In genomic region chr10:130146042-130146441, GRCh38 we compare ENCODE assay signal across 27 cellular contexts. TPM values are rescaled to one million over a fixed set of nuclear protein-coding genes. Genes with fewer than 3 reads are reported as not detected.
DNase-seq lines count a peak whose midpoint lies in the region; ATAC-seq and TF ChIP-seq lines count a peak whose summit lies in the region.
"Had no signal": no experiment of that assay in that cellular context is flagged by ENCODE, and none has a peak within 500 bp of the region (broad histone marks: within the 10 kb centered on the region; RNA-seq: fewer than 3 reads in every experiment).

No MANE protein-coding gene starts in this region.

- H3K9me3 Mint-ChIP-seq in activated T-cell treated with anti-CD3 and anti-CD28 coated beads, Interleukin-2, amount 50 U/mL, for 72 hours = no peaks in the 10 kb centered on the region
- H3K9me3 Mint-ChIP-seq in IgD-negative memory B cell = no peaks in the 10 kb centered on the region
- H3K9me3 Mint-ChIP-seq in activated T-helper 1 cell treated with anti-CD3 and anti-CD28 coated beads, Interleukin-12 subunit alpha, Interleukin-12 subunit beta, Interleukin-2, Interleukin-4 antibody, amounts not matched to agents 30 ng/mL and 10 ng/mL and 1 ng/mL, durations not matched to agents 14 hours and 24 hours and 36 hours = no peaks in the 10 kb centered on the region
- peaks cover 7% of the 10 kb centered on the region for H3K9me3 Mint-ChIP-seq in nephron progenitor cell
- H3K9me3 Mint-ChIP-seq: CD8-positive, alpha-beta memory T cell; immature natural killer cell; neural crest cell had no signal

- intact Hi-C loops in activated T-helper 1 cell treated with anti-CD3 and anti-CD28 coated beads, Interleukin-12 subunit alpha, Interleukin-12 subunit beta, Interleukin-2, Interleukin-4 antibody, amounts not matched to agents 30 ng/mL and 10 ng/mL and 1 ng/mL, durations not matched to agents 14 hours and 24 hours and 36 hours (cut with micrococcal nuclease) = no loop called here

- H3K27me3 Mint-ChIP-seq in activated T-cell treated with anti-CD3 and anti-CD28 coated beads, Interleukin-2, amount 50 U/mL, for 72 hours (ENCODE audit: low read depth) = no peaks in the 10 kb centered on the region
- H3K27me3 Mint-ChIP-seq in IgD-negative memory B cell (no peaks in the 10 kb centered on the region), nephron progenitor cell (ENCODE audit: low read depth, poor library complexity) (no peaks in the 10 kb centered on the region)
- no peaks in the 10 kb centered on the region for H3K27me3 Mint-ChIP-seq in activated T-helper 1 cell treated with anti-CD3 and anti-CD28 coated beads, Interleukin-12 subunit alpha, Interleukin-12 subunit beta, Interleukin-2, Interleukin-4 antibody, amounts not matched to agents 30 ng/mL and 10 ng/mL and 1 ng/mL, durations not matched to agents 14 hours and 24 hours and 36 hours (ENCODE audit: insufficient read depth)
- H3K27me3 Mint-ChIP-seq: CD8-positive, alpha-beta memory T cell had no signal

- peaks cover 19% of the 10 kb centered on the region for H3K4me1 Mint-ChIP-seq in activated T-cell treated with anti-CD3 and anti-CD28 coated beads, Interleukin-2, amount 50 U/mL, for 72 hours (ENCODE audit: low read depth)
- peaks cover 28 to 41% (median 37%) of the 10 kb centered on the region in 3 donors for H3K4me1 Mint-ChIP-seq in IgD-negative memory B cell
- peaks cover 35% of the 10 kb centered on the region for H3K4me1 Mint-ChIP-seq in activated T-helper 1 cell treated with anti-CD3 and anti-CD28 coated beads, Interleukin-12 subunit alpha, Interleukin-12 subunit beta, Interleukin-2, Interleukin-4 antibody, amounts not matched to agents 30 ng/mL and 10 ng/mL and 1 ng/mL, durations not matched to agents 14 hours and 24 hours and 36 hours (ENCODE audit: low read depth)
- peaks cover 16% of the 10 kb centered on the region for H3K4me1 Mint-ChIP-seq in nephron progenitor cell

- H3K27ac Mint-ChIP-seq in activated T-cell treated with anti-CD3 and anti-CD28 coated beads, Interleukin-2, amount 50 U/mL, for 72 hours = peak overlapping the region; percentile 24
- no peak overlapping the region for H3K27ac Mint-ChIP-seq in IgD-negative memory B cell
- peak overlapping the region; percentile 21 for H3K27ac Mint-ChIP-seq in activated T-helper 1 cell treated with anti-CD3 and anti-CD28 coated beads, Interleukin-12 subunit alpha, Interleukin-12 subunit beta, Interleukin-2, Interleukin-4 antibody, amounts not matched to agents 30 ng/mL and 10 ng/mL and 1 ng/mL, durations not matched to agents 14 hours and 24 hours and 36 hours
- peak overlapping the region; percentile 55 for H3K27ac Mint-ChIP-seq in nephron progenitor cell
- H3K27ac Mint-ChIP-seq: immature natural killer cell had no signal

- no peak for TF ChIP-seq CTCF in nephron progenitor cell (IDR thresholded peaks at IDR 0.05)

- no peak for ATAC-seq in activated T-cell treated with anti-CD3 and anti-CD28 coated beads, Interleukin-2, amount 50 U/mL, for 72 hours (replicated peaks in 1 of 2)
- ATAC-seq in GM18909 (IDR thresholded peaks at IDR 0.05; ENCODE audit: poor library complexity, unreplicated experiment) (no peak), HG03439 (IDR thresholded peaks at IDR 0.05; ENCODE audit: unreplicated experiment) (no peak)
- ATAC-seq: left colon, pancreas had no signal

- H3K4me3 Mint-ChIP-seq in activated T-cell treated with anti-CD3 and anti-CD28 coated beads, Interleukin-2, amount 50 U/mL, for 72 hours = no peak overlapping the region
- H3K4me3 Mint-ChIP-seq in IgD-negative memory B cell (peak overlapping the region in 3 of 4 donors; percentile 45 to 77 (median 47)), nephron progenitor cell (no peak overlapping the region)
- H3K4me3 Mint-ChIP-seq in activated T-helper 1 cell treated with anti-CD3 and anti-CD28 coated beads, Interleukin-12 subunit alpha, Interleukin-12 subunit beta, Interleukin-2, Interleukin-4 antibody, amounts not matched to agents 30 ng/mL and 10 ng/mL and 1 ng/mL, durations not matched to agents 14 hours and 24 hours and 36 hours = no peak overlapping the region
- H3K4me3 Mint-ChIP-seq: CD8-positive, alpha-beta memory T cell; immature natural killer cell; neural crest cell had no signal

- no peak for DNase-seq in activated T-cell treated with anti-CD3 and anti-CD28 coated beads, Interleukin-2, amount 50 U/mL, for 72 hours
- DNase-seq in activated T-cell treated with anti-CD3 and anti-CD28 coated beads for 4 hours = no peak
- DNase-seq in activated T-helper 1 cell treated with anti-CD3 and anti-CD28 coated beads, Interleukin-12 subunit alpha, Interleukin-12 subunit beta, Interleukin-2, Interleukin-4 antibody, amounts not matched to agents 30 ng/mL and 10 ng/mL and 1 ng/mL, durations not matched to agents 14 hours and 24 hours and 36 hours (ENCODE audit: low spot score) = no peak
- no peak for DNase-seq in nephron progenitor cell
- DNase-seq in MV-4-11 (lab: John Stamatoyannopoulos, UW) = no peak
- DNase-seq: activated CD4-positive, alpha-beta T cell treated with anti-CD3 and anti-CD28 coated beads for 48 hours; activated naive CD4-positive, alpha-beta T cell treated with Interleukin-2 at 50 U/mL for 16 hours; activated T-cell treated with anti-CD3 and anti-CD28 coated beads, Interleukin-2, amount 50 U/mL, for 48 hours; CD8-positive, alpha-beta memory T cell; DMS 273 treated with DMSO at 0.1 percent for 48 hours; GM23248; hypothalamus; immature natural killer cell; left colon; NCI-H1048; NCI-H1694; OCI-M1; pancreas; small intestine; stimulated activated naive CD4-positive, alpha-beta T cell treated with Interleukin-2 at 50 U/mL for 16 hours; T1000; testis had no signal

- H3K36me3 Mint-ChIP-seq in activated T-cell treated with anti-CD3 and anti-CD28 coated beads, Interleukin-2, amount 50 U/mL, for 72 hours (ENCODE audit: insufficient read depth in 2 of 2) = peaks cover 5 to 15% of the 10 kb centered on the region in 2 donors
- H3K36me3 Mint-ChIP-seq in IgD-negative memory B cell (peaks cover 19% of the 10 kb centered on the region), nephron progenitor cell (ENCODE audit: low read depth) (peaks cover 69% of the 10 kb centered on the region)
- peaks cover 54% of the 10 kb centered on the region for H3K36me3 Mint-ChIP-seq in activated T-helper 1 cell treated with anti-CD3 and anti-CD28 coated beads, Interleukin-12 subunit alpha, Interleukin-12 subunit beta, Interleukin-2, Interleukin-4 antibody, amounts not matched to agents 30 ng/mL and 10 ng/mL and 1 ng/mL, durations not matched to agents 14 hours and 24 hours and 36 hours (ENCODE audit: low read depth)

RNA-seq across cellular contexts. Expression of gene GLRX3, which starts 9.9 kb away (rescaled TPM):
- total RNA-seq in activated T-cell treated with anti-CD3 and anti-CD28 coated beads, Interleukin-2, amount 50 U/mL, for 72 hours = 10 to 100 TPM; 58.5 to 69.3 TPM
- polyA plus RNA-seq in IgD-negative memory B cell = 78.7 TPM
- 119 and 129 TPM in 2 replicates for total RNA-seq in activated T-helper 1 cell treated with anti-CD3 and anti-CD28 coated beads, Interleukin-12 subunit alpha, Interleukin-12 subunit beta, Interleukin-2, Interleukin-4 antibody, amounts not matched to agents 30 ng/mL and 10 ng/mL and 1 ng/mL, durations not matched to agents 14 hours and 24 hours and 36 hours

RNA-seq across cellular contexts. Expression of gene C10orf143, which starts 35.4 kb away (rescaled TPM):
- 10 to 100 TPM in 1 of 2 donors, 1 to 10 TPM in 1; 6.4 to 12.0 TPM for total RNA-seq in activated T-cell treated with anti-CD3 and anti-CD28 coated beads, Interleukin-2, amount 50 U/mL, for 72 hours
- polyA plus RNA-seq in IgD-negative memory B cell = 21.1 TPM
- 3.3 and 3.6 TPM in 2 replicates for total RNA-seq in activated T-helper 1 cell treated with anti-CD3 and anti-CD28 coated beads, Interleukin-12 subunit alpha, Interleukin-12 subunit beta, Interleukin-2, Interleukin-4 antibody, amounts not matched to agents 30 ng/mL and 10 ng/mL and 1 ng/mL, durations not matched to agents 14 hours and 24 hours and 36 hours
- total RNA-seq: glomerular endothelial cell had no signal

Comparison
In these comparisons a context has a peak if more than half of its experiments do, and no peak if none do; other contexts are left out.
1. H3K27ac Mint-ChIP-seq: peak in activated T-cell treated with anti-CD3 and anti-CD28 coated beads, Interleukin-2, amount 50 U/mL, for 72 hours (single experiment), activated T-helper 1 cell treated with anti-CD3 and anti-CD28 coated beads, Interleukin-12 subunit alpha, Interleukin-12 subunit beta, Interleukin-2, Interleukin-4 antibody, amounts not matched to agents 30 ng/mL and 10 ng/mL and 1 ng/mL, durations not matched to agents 14 hours and 24 hours and 36 hours (single experiment) and nephron progenitor cell (single experiment); none in IgD-negative memory B cell (0 of 3).
2. H3K4me3 Mint-ChIP-seq: peak in IgD-negative memory B cell (3 of 4); none in activated T-cell treated with anti-CD3 and anti-CD28 coated beads, Interleukin-2, amount 50 U/mL, for 72 hours (0 of 2), activated T-helper 1 cell treated with anti-CD3 and anti-CD28 coated beads, Interleukin-12 subunit alpha, Interleukin-12 subunit beta, Interleukin-2, Interleukin-4 antibody, amounts not matched to agents 30 ng/mL and 10 ng/mL and 1 ng/mL, durations not matched to agents 14 hours and 24 hours and 36 hours (single experiment) and nephron progenitor cell (single experiment).